8 cellular contexts compared by ENCODE assay signal in genomic region chr7:148883233-148884048, GRCh38. TPM values are rescaled to one million over a fixed set of nuclear protein-coding genes. Genes with fewer than 3 reads are reported as not detected.
DNase-seq lines count a peak whose midpoint lies in the region; ATAC-seq and TF ChIP-seq lines count a peak whose summit lies in the region.

No MANE protein-coding gene starts in this region.

- H3K4me3 ChIP-seq in Peyer's patch (peak overlapping the region; percentile 94 to 99 (median 95)), parathyroid adenoma (ENCODE audit: low read depth, low read length) (peak overlapping the region; percentile 77), transverse colon (peak overlapping the region; percentile 74 to 98 (median 92))

- no peak overlapping the region for H3K9ac ChIP-seq in parathyroid adenoma

- H3K4me2 ChIP-seq in parathyroid adenoma (ENCODE audit: low read length) = peak overlapping the region; percentile 68

- H3K27me3 ChIP-seq in Peyer's patch (no peaks in the 10 kb centered on the region), parathyroid adenoma (ENCODE audit: control insufficient read depth, insufficient read depth, low read length) (no peaks in the 10 kb centered on the region), transverse colon (no peaks in the 10 kb centered on the region)

- H3K36me3 ChIP-seq in Peyer's patch = no peaks in the 10 kb centered on the region
- no peaks in the 10 kb centered on the region for H3K36me3 ChIP-seq in parathyroid adenoma (ENCODE audit: control insufficient read depth, insufficient read depth, low read length)
- no peaks in the 10 kb centered on the region for H3K36me3 ChIP-seq in transverse colon

- in situ Hi-C loops in transverse colon (cut with MboI; ENCODE audit: low pct_ligation_motif_present in 1 of 4, low pct_unique_long_range_greater_than_20kb in 1 of 4, low sequenced_read_pairs in 3 of 4) = loop anchor here in 1 of 4 donors (10.0 kb wide), 1 partner anchor 81 kb away; no protein-coding TSS in a partner anchor

- no peak for TF ChIP-seq POLR2A in Peyer's patch (IDR thresholded peaks at IDR 0.05)
- no peak for TF ChIP-seq POLR2A in transverse colon (IDR thresholded peaks at IDR 0.05)

- no peaks in the 10 kb centered on the region for H3K79me2 ChIP-seq in parathyroid adenoma

- H3K9me3 ChIP-seq in Peyer's patch (no peaks in the 10 kb centered on the region), parathyroid adenoma (ENCODE audit: control insufficient read depth, low read length) (no peaks in the 10 kb centered on the region), transverse colon (no peaks in the 10 kb centered on the region)

- H3K4me1 ChIP-seq in Peyer's patch (peaks cover 0 to 3% (median 0%) of the 10 kb centered on the region in 4 donors), parathyroid adenoma (peaks cover 4% of the 10 kb centered on the region), transverse colon (peaks cover 0 to 16% (median 6%) of the 10 kb centered on the region in 4 donors)

- TF ChIP-seq CTCF in Peyer's patch (IDR thresholded peaks at IDR 0.05) = no peak
- no peak for TF ChIP-seq CTCF in parathyroid adenoma (IDR thresholded peaks at IDR 0.05)
- TF ChIP-seq CTCF in transverse colon (IDR thresholded peaks at IDR 0.05) = no peak

- peak; percentile 21 for ATAC-seq in HG03039 (IDR thresholded peaks at IDR 0.05; ENCODE audit: unreplicated experiment)
- ATAC-seq in Right ventricle myocardium superior (ENCODE audit: poor library complexity) = no peak

- H3K27ac ChIP-seq in Peyer's patch = peak overlapping the region; percentile 91 to 98 (median 96)
- H3K27ac ChIP-seq in parathyroid adenoma = no peak overlapping the region
- peak overlapping the region; percentile 95 to 98 (median 96) for H3K27ac ChIP-seq in transverse colon

- 0% methylated on average over 65 of the region's 90 CpGs; no CpG with 5 or more reads in 1 of the 2 donors for WGBS in transverse colon (ENCODE audit: low coverage in 1 of 2), 2 donors

- intact Hi-C loops in Right ventricle myocardium superior (cut with DNase I) (loop anchor here (2.0 to 10.0 kb wide), 2 partner anchors 57 to 81 kb away; no protein-coding TSS in a partner anchor), transverse colon (cut with DNase I; ENCODE audit: low total_unique reads) (loop anchor here (10.0 kb wide), 1 partner anchor 51 kb away; no protein-coding TSS in a partner anchor)

- peak overlapping the region; percentile 99 for H2AFZ ChIP-seq in parathyroid adenoma

- no peak for TF ChIP-seq EP300 in transverse colon (IDR thresholded peaks at IDR 0.05; ENCODE audit: low read depth)

- peak; percentile 63 for DNase-seq in NK-92 treated with Interleukin-12 subunit alpha and Interleukin-12 subunit beta, amount 100 ng/mL, for 24 hours (lab: John Stamatoyannopoulos, UW)
- DNase-seq in NK-92 (lab: John Stamatoyannopoulos, UW; ENCODE audit: unreplicated experiment) (no peak), Peyer's patch (peak; percentile 50 to 71 (median 65)), Right ventricle myocardium superior (peak; percentile 53), transverse colon (peak; percentile 41)
- DNase-seq in activated naive CD4-positive, alpha-beta T cell treated with Interleukin-2 at 50 U/mL for 16 hours = peak; percentile 65

RNA-seq across cellular contexts. Expression of gene EZH2, which starts 0.7 kb away (rescaled TPM):
- 10 to 100 TPM in 1 of 4 donors, 1 to 10 TPM in 3; 7.4 to 30.5 (median 8.2) TPM for total RNA-seq in Peyer's patch
- total RNA-seq in Right ventricle myocardium superior = 1.1 TPM
- total RNA-seq in transverse colon = 10 to 100 TPM in 1 of 4 donors, 1 to 10 TPM in 3; 6.0 to 17.3 (median 7.2) TPM
